Comparison of ENCODE assay signal across 1 cellular context in genomic region chr10:103619424-103620356, GRCh38.
TF ChIP-seq lines count a peak whose summit lies in the region.

No MANE protein-coding gene starts in this region.

TF ChIP-seq in H1, 55 proteins besides CTCF, POLR2A, EP300 and RAD21:
- TF ChIP-seq USF2 (IDR thresholded peaks at IDR 0.05; ENCODE audit: low read length) (no peak), EGR1 (IDR thresholded peaks at IDR 0.05; ENCODE audit: borderline replicate concordance, low read depth, low read length) (no peak)
TF ChIP-seq in H1: peak in this region for 0.
